In the genomic region with DNA sequence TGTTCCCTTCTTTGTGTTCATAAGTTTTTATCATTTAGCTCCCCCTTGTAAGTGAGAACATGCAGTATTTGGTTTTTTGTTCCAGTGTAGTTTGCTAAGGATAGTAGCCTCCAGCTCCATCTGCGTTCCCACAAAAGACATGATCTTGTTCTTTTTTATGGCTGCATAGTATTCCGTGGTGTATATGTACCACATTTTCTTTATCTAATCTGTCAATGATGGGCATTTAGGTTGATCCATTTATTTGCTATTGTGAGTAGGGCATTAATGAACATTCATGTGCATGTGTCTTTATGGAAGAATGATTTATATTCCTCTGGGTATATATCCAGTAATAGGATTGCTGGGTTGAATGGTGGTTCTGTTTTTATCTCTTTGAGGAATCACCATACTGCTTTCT, we compare ENCODE assay signal across 21 cellular contexts. TPM values are rescaled to one million over a fixed set of nuclear protein-coding genes. Genes with fewer than 3 reads are reported as not detected.
A peak's percentile ranks its signal among the peaks of the same experiment; 100 is the strongest.
DNase-seq lines count a peak whose midpoint lies in the region; ATAC-seq, FAIRE-seq and TF ChIP-seq lines count a peak whose summit lies in the region.
"Had no signal": no experiment of that assay in that cellular context is flagged by ENCODE, and none has a peak within 500 bp of the region (broad histone marks: within the 10 kb centered on the region; RNA-seq: fewer than 3 reads in every experiment).

No MANE protein-coding gene starts in this region.

- H2BK5ac ChIP-seq in mesenchymal stem cell (ENCODE audit: low read depth, low read length, poor library complexity, severe bottlenecking), result no peak overlapping the region

- H3K27ac ChIP-seq in SK-N-SH (ENCODE audit: low read depth in 2 of 2, low read length in 1 of 2) (no peak overlapping the region), astrocyte (ENCODE audit: low read depth, low read length) (no peak overlapping the region), mesenchymal stem cell (ENCODE audit: low read length, poor library complexity, severe bottlenecking) (peak overlapping the region; percentile 43)
- H3K27ac ChIP-seq: 22Rv1; A549; BLaER1 treated with 17β-estradiol and CSF1 and Interleukin-3, amounts not matched to agents 10 nM and 100 nM; C4-2B had no signal

- H3K9me2 ChIP-seq in SK-N-SH, result no peaks in the 10 kb centered on the region

- H3K36me3 ChIP-seq in SK-N-SH (replicated peaks in 1 of 2; ENCODE audit: control insufficient read depth in 1 of 2, insufficient read depth in 2 of 2, low read length in 1 of 2) (peaks cover 3 to 6% of the 10 kb centered on the region in 2 experiments), astrocyte (ENCODE audit: insufficient read depth, low read length) (peaks cover 3% of the 10 kb centered on the region), mesenchymal stem cell (ENCODE audit: control insufficient read depth in 1 of 2, insufficient read depth in 2 of 2, low read depth in 1 of 2, low read length in 2 of 2) (peaks cover 0 to 21% of the 10 kb centered on the region in 2 experiments), H7 (replicated peaks; ENCODE audit: control insufficient read depth, insufficient read depth, low read length) (no peaks in the 10 kb centered on the region)

- H3K9me3 ChIP-seq in SK-N-SH (no peaks in the 10 kb centered on the region; the same call in 1 of the 2 replicates), astrocyte (ENCODE audit: insufficient read depth, low read depth, low read length) (no peaks in the 10 kb centered on the region), mesenchymal stem cell (ENCODE audit: control insufficient read depth, low read length) (peaks cover 21% of the 10 kb centered on the region)

- DNase-seq in SK-N-SH, result no peak
- no peak for DNase-seq in astrocyte (ENCODE audit: low read depth)
- no peak for DNase-seq in mesenchymal stem cell
- DNase-seq in H7, result no peak
- DNase-seq in activated naive CD4-positive, alpha-beta T cell treated with anti-CD3 and anti-CD28 coated beads, Interleukin-2, amount 50 U/mL, for 72 hours (ENCODE audit: low spot score in 2 of 2), result no peak
- DNase-seq: AML-193; Caco-2; Calu3; CD4-positive, alpha-beta T cell; CD8-positive, alpha-beta T cell; DMS79 treated with DMSO at 0.1 percent for 48 hours; GF-D8 had no signal

- no peaks in the 10 kb centered on the region for H4K20me1 ChIP-seq in SK-N-SH (ENCODE audit: insufficient read depth)
- H4K20me1 ChIP-seq in astrocyte (ENCODE audit: insufficient read depth, low read length), result no peaks in the 10 kb centered on the region
- H4K20me1 ChIP-seq: BLaER1 treated with 17β-estradiol and CSF1 and Interleukin-3, amounts not matched to agents 10 nM and 100 nM had no signal

- H2AFZ ChIP-seq in SK-N-SH (ENCODE audit: low read depth) (no peak overlapping the region), astrocyte (ENCODE audit: low read depth, low read length) (no peak overlapping the region), mesenchymal stem cell (ENCODE audit: low read depth, low read length) (no peak overlapping the region)

- H3K4me3 ChIP-seq in SK-N-SH (ENCODE audit: low read depth in 2 of 2, low read length in 1 of 2) (no peak overlapping the region), astrocyte (ENCODE audit: insufficient read depth, low read depth, low read length) (no peak overlapping the region), mesenchymal stem cell (ENCODE audit: insufficient read depth in 1 of 2, low read depth in 1 of 2, low read length in 2 of 2) (no peak overlapping the region), H7 (ENCODE audit: insufficient read depth, low read depth, low read length) (no peak overlapping the region)
- H3K4me3 ChIP-seq: A549; BLaER1 treated with 17β-estradiol and CSF1 and Interleukin-3, amounts not matched to agents 10 nM and 100 nM had no signal

- H3K27me3 ChIP-seq in SK-N-SH (ENCODE audit: insufficient read depth) (no peaks in the 10 kb centered on the region), astrocyte (ENCODE audit: insufficient read depth, low read length) (no peaks in the 10 kb centered on the region), mesenchymal stem cell (ENCODE audit: control insufficient read depth in 1 of 2, insufficient read depth in 1 of 2, low read length in 2 of 2) (no peaks in the 10 kb centered on the region), H7 (ENCODE audit: control insufficient read depth, insufficient read depth, low read length) (no peaks in the 10 kb centered on the region)
- H3K27me3 ChIP-seq: BLaER1 treated with 17β-estradiol and CSF1 and Interleukin-3, amounts not matched to agents 10 nM and 100 nM had no signal

- TF ChIP-seq RAD21 in SK-N-SH (IDR thresholded peaks at IDR 0.05; ENCODE audit: low read length), result no peak

- no peak overlapping the region for H3K18ac ChIP-seq in mesenchymal stem cell (ENCODE audit: low read depth in 1 of 2, low read length in 2 of 2)

- H2BK120ac ChIP-seq in mesenchymal stem cell (ENCODE audit: low read depth, low read length), result no peak overlapping the region

- no peak overlapping the region for H2BK12ac ChIP-seq in mesenchymal stem cell (ENCODE audit: low read length in 2 of 2)

- CTCF ChIA-PET in SK-N-SH (lab: Yijun Ruan, JAX), result no interaction called here

- FAIRE-seq in astrocyte (lab: Jason Lieb, UNC), result peak; percentile 17
- FAIRE-seq: A549, D721Med, G401.6, GM12891 had no signal

- TF ChIP-seq CTCF in SK-N-SH (IDR thresholded peaks at IDR 0.05), result no peak
- TF ChIP-seq CTCF in astrocyte (IDR thresholded peaks at IDR 0.05; ENCODE audit: insufficient read depth, low read depth, low read length), result no peak

- H3F3A ChIP-seq in SK-N-SH (replicated peaks; ENCODE audit: insufficient read depth), result peaks cover 3% of the 10 kb centered on the region

- H3K23ac ChIP-seq in mesenchymal stem cell (ENCODE audit: low read length in 2 of 2), result no peak overlapping the region

- H3K79me1 ChIP-seq in mesenchymal stem cell (replicated peaks; ENCODE audit: low read length, poor library complexity, severe bottlenecking), result peaks cover 4% of the 10 kb centered on the region

- no peak overlapping the region for H3K4ac ChIP-seq in mesenchymal stem cell (ENCODE audit: low read depth in 1 of 2, low read length in 2 of 2)

- peaks cover 2% of the 10 kb centered on the region for H3K4me1 Mint-ChIP-seq in astrocyte (ENCODE audit: low read depth, unreplicated experiment)
- H3K4me1 Mint-ChIP-seq: B cell had no signal

- no peak overlapping the region for H2AK5ac ChIP-seq in mesenchymal stem cell (ENCODE audit: low read length, severe bottlenecking)

- TF ChIP-seq EP300 in SK-N-SH (IDR thresholded peaks at IDR 0.05; ENCODE audit: borderline replicate concordance in 1 of 2, low read depth in 1 of 2, low read length in 1 of 2), result no peak

- 89% methylated on average over 2 of the region's 2 CpGs for WGBS in SK-N-SH (ENCODE audit: low lambda C conversion rate)
- WGBS in mesenchymal stem cell, result 100% methylated on average over 2 of the region's 2 CpGs

- H3K27me3 Mint-ChIP-seq in astrocyte (ENCODE audit: low read depth, unreplicated experiment), result no peaks in the 10 kb centered on the region
- H3K27me3 Mint-ChIP-seq: B cell; CD4-positive, alpha-beta T cell had no signal

- H4K8ac ChIP-seq in mesenchymal stem cell (ENCODE audit: low read length), result no peak overlapping the region

- peaks cover 9% of the 10 kb centered on the region for H3K9me3 Mint-ChIP-seq in astrocyte (ENCODE audit: unreplicated experiment)
- H3K9me3 Mint-ChIP-seq in activated naive CD4-positive, alpha-beta T cell treated with anti-CD3 and anti-CD28 coated beads, Interleukin-2, amount 50 U/mL, for 72 hours, result peaks cover 0 to 9% of the 10 kb centered on the region in 2 donors

- H3K4me1 ChIP-seq in SK-N-SH (ENCODE audit: control insufficient read depth in 1 of 2, insufficient read depth in 2 of 2, low read depth in 1 of 2, low read length in 1 of 2) (peaks cover 0 to 6% of the 10 kb centered on the region in 2 experiments; a peak in 1 of 4 replicates), astrocyte (ENCODE audit: insufficient read depth, low read length) (no peaks in the 10 kb centered on the region), mesenchymal stem cell (ENCODE audit: control insufficient read depth, insufficient read depth, low read depth, low read length) (no peaks in the 10 kb centered on the region)
- H3K4me1 ChIP-seq: Caco-2 had no signal

- H3K4me3 Mint-ChIP-seq in astrocyte (ENCODE audit: unreplicated experiment), result no peak overlapping the region
- H3K4me3 Mint-ChIP-seq: B cell; CD4-positive, alpha-beta T cell; CD8-positive, alpha-beta T cell had no signal

- no peak overlapping the region for H2BK15ac ChIP-seq in mesenchymal stem cell (ENCODE audit: low read depth, poor library complexity, severe bottlenecking)

- H3K79me2 ChIP-seq in SK-N-SH (ENCODE audit: insufficient read depth) (no peaks in the 10 kb centered on the region), astrocyte (ENCODE audit: insufficient read depth, low read length) (no peaks in the 10 kb centered on the region)

- peaks cover 20% of the 10 kb centered on the region for H3K36me3 Mint-ChIP-seq in astrocyte (ENCODE audit: low read depth, unreplicated experiment)
- peaks cover 21 to 22% of the 10 kb centered on the region in 2 donors for H3K36me3 Mint-ChIP-seq in activated naive CD4-positive, alpha-beta T cell treated with anti-CD3 and anti-CD28 coated beads, Interleukin-2, amount 50 U/mL, for 72 hours

- H4K91ac ChIP-seq in mesenchymal stem cell (ENCODE audit: low read length), result no peak overlapping the region

- H3K4me2 ChIP-seq in SK-N-SH (no peak overlapping the region), astrocyte (ENCODE audit: low read length) (no peak overlapping the region), mesenchymal stem cell (ENCODE audit: low read length, poor library complexity, severe bottlenecking) (no peak overlapping the region)
- H3K4me2 ChIP-seq: BLaER1 treated with 17β-estradiol and CSF1 and Interleukin-3, amounts not matched to agents 10 nM and 100 nM had no signal

- POLR2A ChIA-PET in SK-N-SH (lab: Yijun Ruan, JAX), result no interaction called here

- H3K9ac ChIP-seq in SK-N-SH (no peak overlapping the region), astrocyte (ENCODE audit: low read length) (no peak overlapping the region), mesenchymal stem cell (ENCODE audit: low read length) (no peak overlapping the region)
- H3K9ac ChIP-seq: BLaER1 treated with 17β-estradiol and CSF1 and Interleukin-3, amounts not matched to agents 10 nM and 100 nM had no signal

- ATAC-seq in SK-N-SH treated with all-trans-retinoic acid at 6 μM for 48 hours, result no peak
- no peak for ATAC-seq in activated naive CD4-positive, alpha-beta T cell treated with anti-CD3 and anti-CD28 coated beads, Interleukin-2, amount 50 U/mL, for 72 hours
- ATAC-seq: A549; CD8-positive, alpha-beta T cell had no signal

- H3K14ac ChIP-seq in mesenchymal stem cell (ENCODE audit: low read length in 2 of 2), result no peak overlapping the region

- no peak overlapping the region for H3K27ac Mint-ChIP-seq in astrocyte (ENCODE audit: unreplicated experiment)
- no peak overlapping the region for H3K27ac Mint-ChIP-seq in activated naive CD4-positive, alpha-beta T cell treated with anti-CD3 and anti-CD28 coated beads, Interleukin-2, amount 50 U/mL, for 72 hours
- H3K27ac Mint-ChIP-seq: B cell; CD4-positive, alpha-beta T cell; CD8-positive, alpha-beta T cell had no signal

RNA-seq across cellular contexts. Expression of gene CARF, which starts 33.4 kb away (rescaled TPM):
- polyA plus RNA-seq in SK-N-SH (2012; rRNA removed), result 4.6 and 8.3 TPM in 2 replicates
- polyA plus RNA-seq in SK-N-SH (2012; cell fraction: cytosol; rRNA removed), result 5.1 and 5.9 TPM in 2 replicates
- 9.4 and 21.3 TPM in 2 replicates for polyA plus RNA-seq in SK-N-SH (2012; cell fraction: nucleus; rRNA removed)
- total RNA-seq in astrocyte, result 3.6 and 5.3 TPM in 2 replicates
- polyA plus RNA-seq in mesenchymal stem cell (2013, experiment 1 of 2), result 3.6 TPM
- polyA plus RNA-seq in mesenchymal stem cell (2013, experiment 2 of 2), result 3.0 TPM
- 1.9 and 6.1 TPM in 2 replicates for total RNA-seq in H7 (2014; rRNA removed; shearing (Covaris generic))
- total RNA-seq in activated naive CD4-positive, alpha-beta T cell treated with anti-CD3 and anti-CD28 coated beads, Interleukin-2, amount 50 U/mL, for 72 hours, result 1 to 10 TPM; 3.9 to 8.5 TPM

RNA-seq across cellular contexts. Expression of gene WDR12, which starts 34.0 kb away (rescaled TPM):
- 21.2 and 41.0 TPM in 2 replicates for polyA plus RNA-seq in SK-N-SH (2012; rRNA removed)
- polyA plus RNA-seq in SK-N-SH (2012; cell fraction: cytosol; rRNA removed), result 38.0 and 46.9 TPM in 2 replicates
- 18.8 and 49.4 TPM in 2 replicates for polyA plus RNA-seq in SK-N-SH (2012; cell fraction: nucleus; rRNA removed)
- total RNA-seq in astrocyte, result 53.5 and 60.6 TPM in 2 replicates
- 24.2 TPM for polyA plus RNA-seq in mesenchymal stem cell (2013, experiment 1 of 2)
- 26.0 TPM for polyA plus RNA-seq in mesenchymal stem cell (2013, experiment 2 of 2)
- total RNA-seq in H7 (2014; rRNA removed; shearing (Covaris generic)), result 123 and 130 TPM in 2 replicates
- 100 to 1,000 TPM in 1 of 2 donors, 10 to 100 TPM in 1; 82.5 to 101 TPM for total RNA-seq in activated naive CD4-positive, alpha-beta T cell treated with anti-CD3 and anti-CD28 coated beads, Interleukin-2, amount 50 U/mL, for 72 hours
